Comparison of ENCODE assay signal across 11 cellular contexts in genomic region chr12:100234166-100234565, GRCh38. TPM values are rescaled to one million over a fixed set of nuclear protein-coding genes. Genes with fewer than 3 reads are reported as not detected.
DNase-seq lines count a peak whose midpoint lies in the region; ATAC-seq and TF ChIP-seq lines count a peak whose summit lies in the region.
"Had no signal": no experiment of that assay in that cellular context is flagged by ENCODE, and none has a peak within 500 bp of the region (broad histone marks: within the 10 kb centered on the region; RNA-seq: fewer than 3 reads in every experiment).

No MANE protein-coding gene starts in this region.

- no peaks in the 10 kb centered on the region for H3K79me2 ChIP-seq in GM23338 (replicated peaks; ENCODE audit: insufficient read depth)

- H3K9ac ChIP-seq in SK-N-MC (ENCODE audit: insufficient read length), result no peak overlapping the region

- H2AFZ ChIP-seq in GM23338, result no peak overlapping the region

- no peak for TF ChIP-seq CTCF in GM23338 (conservative IDR thresholded peaks at IDR 0.05; ENCODE audit: low read depth in 2 of 2)

- H3K4me3 ChIP-seq in GM23338 (no peak overlapping the region), SK-N-MC (peak overlapping the region; percentile 4; the same call in 1 of the 2 replicates)
- H3K4me3 ChIP-seq: coronary artery had no signal

- DNase-seq in GM23338 (ENCODE audit: low spot score), result peak; percentile 17
- DNase-seq in SK-N-MC (ENCODE audit: low read depth, low spot score), result no peak
- DNase-seq in fibroblast of the conjunctiva (ENCODE audit: low read depth), result peak; percentile 14
- peak; percentile 93 for DNase-seq in stromal cell of bone marrow (ENCODE audit: low read depth)
- no peak for DNase-seq in natural killer cell treated with Interleukin-12 subunit alpha and Interleukin-12 subunit beta and Interleukin-15 and Interleukin-18, amount 100 ng/mL, for 72 hours (ENCODE audit: low spot score)
- DNase-seq in cerebellar nuclear complex (lab: John Stamatoyannopoulos, UW), result no peak
- no peak for DNase-seq in inferior parietal cortex (ENCODE audit: extremely low spot score)
- DNase-seq: activated CD4-positive, alpha-beta memory T cell treated with anti-CD3 and anti-CD28 coated beads for 36 hours; activated naive CD4-positive, alpha-beta T cell treated with Interleukin-2 at 50 U/mL for 16 hours; NCI-H510A had no signal

- no peaks in the 10 kb centered on the region for H3K9me2 ChIP-seq in GM23338 (ENCODE audit: insufficient read depth)

- H3K36me3 Mint-ChIP-seq in GM23338 (ENCODE audit: low read depth), result peaks cover 6% of the 10 kb centered on the region; the same call in 2 of the 3 replicates
- H3K36me3 Mint-ChIP-seq in natural killer cell treated with Interleukin-12 subunit alpha and Interleukin-12 subunit beta and Interleukin-15 and Interleukin-18, amount 100 ng/mL, for 72 hours, result no peaks in the 10 kb centered on the region
- H3K36me3 Mint-ChIP-seq: activated CD4-positive, alpha-beta memory T cell treated with anti-CD3 and anti-CD28 coated beads for 36 hours had no signal

- no peaks in the 10 kb centered on the region for H3K36me3 ChIP-seq in GM23338 (ENCODE audit: insufficient read depth)
- no peaks in the 10 kb centered on the region for H3K36me3 ChIP-seq in SK-N-MC (ENCODE audit: insufficient read depth, low read length)

- no peak overlapping the region for H3K4me2 ChIP-seq in GM23338

- H3K27me3 ChIP-seq in GM23338 (ENCODE audit: insufficient read depth), result no peaks in the 10 kb centered on the region

- H3K27me3 Mint-ChIP-seq in GM23338 (ENCODE audit: insufficient read depth, low read depth, poor library complexity), result no peaks in the 10 kb centered on the region
- H3K27me3 Mint-ChIP-seq in natural killer cell treated with Interleukin-12 subunit alpha and Interleukin-12 subunit beta and Interleukin-15 and Interleukin-18, amount 100 ng/mL, for 72 hours, result no peaks in the 10 kb centered on the region
- H3K27me3 Mint-ChIP-seq: activated CD4-positive, alpha-beta memory T cell treated with anti-CD3 and anti-CD28 coated beads for 36 hours had no signal

- H3K27ac Mint-ChIP-seq in GM23338, result no peak overlapping the region
- no peak overlapping the region for H3K27ac Mint-ChIP-seq in natural killer cell treated with Interleukin-12 subunit alpha and Interleukin-12 subunit beta and Interleukin-15 and Interleukin-18, amount 100 ng/mL, for 72 hours
- H3K27ac Mint-ChIP-seq: activated CD4-positive, alpha-beta memory T cell treated with anti-CD3 and anti-CD28 coated beads for 36 hours had no signal

- H4K20me1 ChIP-seq in GM23338 (replicated peaks; ENCODE audit: insufficient read depth), result no peaks in the 10 kb centered on the region

- H3K9me3 ChIP-seq in SK-N-MC (ENCODE audit: low read depth, low read length), result no peaks in the 10 kb centered on the region

- no peak overlapping the region; the same call in 1 of the 2 replicates for H3K27ac ChIP-seq in GM23338 (ENCODE audit: low read depth)
- no peak overlapping the region for H3K27ac ChIP-seq in SK-N-MC

- H3K4me3 Mint-ChIP-seq in GM23338, result no peak overlapping the region
- H3K4me3 Mint-ChIP-seq in natural killer cell treated with Interleukin-12 subunit alpha and Interleukin-12 subunit beta and Interleukin-15 and Interleukin-18, amount 100 ng/mL, for 72 hours, result no peak overlapping the region
- H3K4me3 Mint-ChIP-seq: activated CD4-positive, alpha-beta memory T cell treated with anti-CD3 and anti-CD28 coated beads for 36 hours had no signal

- H3K9me3 Mint-ChIP-seq in GM23338, result no peaks in the 10 kb centered on the region
- no peaks in the 10 kb centered on the region for H3K9me3 Mint-ChIP-seq in natural killer cell treated with Interleukin-12 subunit alpha and Interleukin-12 subunit beta and Interleukin-15 and Interleukin-18, amount 100 ng/mL, for 72 hours
- H3K9me3 Mint-ChIP-seq: activated CD4-positive, alpha-beta memory T cell treated with anti-CD3 and anti-CD28 coated beads for 36 hours had no signal

- H3K4me1 Mint-ChIP-seq in GM23338, result peaks cover 3% of the 10 kb centered on the region; the same call in 1 of the 3 replicates
- H3K4me1 Mint-ChIP-seq in natural killer cell treated with Interleukin-12 subunit alpha and Interleukin-12 subunit beta and Interleukin-15 and Interleukin-18, amount 100 ng/mL, for 72 hours (ENCODE audit: low read depth in 2 of 2), result no peaks in the 10 kb centered on the region

- H3F3A ChIP-seq in GM23338 (replicated peaks; ENCODE audit: low read depth), result no peaks in the 10 kb centered on the region

- no peak for ATAC-seq in GM23338
- ATAC-seq in natural killer cell treated with Interleukin-12 subunit alpha and Interleukin-12 subunit beta and Interleukin-15 and Interleukin-18, amount 100 ng/mL, for 72 hours, result no peak

- no peaks in the 10 kb centered on the region for H3K4me1 ChIP-seq in GM23338 (ENCODE audit: insufficient read depth)

TF ChIP-seq in GM23338, 12 proteins besides CTCF, POLR2A, EP300 and RAD21 (continues in another document):
- no peak for TF ChIP-seq CREB1 (CRISPR knock-in tag; IDR thresholded peaks at IDR 0.05; ENCODE audit: low read depth)
- no peak for TF ChIP-seq JUNB (IDR thresholded peaks at IDR 0.05; ENCODE audit: unreplicated experiment)
- TF ChIP-seq EZH2phosphoT487 (IDR thresholded peaks at IDR 0.05; ENCODE audit: unreplicated experiment), result no peak
- TF ChIP-seq ZNF114 (CRISPR knock-in tag; IDR thresholded peaks at IDR 0.05), result no peak
- no peak for TF ChIP-seq POLR2AphosphoS5 (IDR thresholded peaks at IDR 0.05; ENCODE audit: low read depth)
- TF ChIP-seq ETS1 (IDR thresholded peaks at IDR 0.05), result no peak
- no peak for TF ChIP-seq ZNF331 (CRISPR knock-in tag; IDR thresholded peaks at IDR 0.05; ENCODE audit: low read depth)

RNA-seq across cellular contexts. Expression of gene DEPDC4, which starts 32.7 kb away (rescaled TPM):
- 2.2 and 2.5 TPM in 2 replicates for total RNA-seq in GM23338 (2014; rRNA removed; shearing (Covaris generic))
- polyA plus RNA-seq in GM23338 (2016; fragmentation: Nextera tagmentation; extraction: Ambion mirVana), result 9.4 and 10.2 TPM in 2 replicates
- 1 to 10 TPM in 1 of 2 donors, under 1 TPM in 1; 0.88 to 1.2 TPM for total RNA-seq in natural killer cell treated with Interleukin-12 subunit alpha and Interleukin-12 subunit beta and Interleukin-15 and Interleukin-18, amount 100 ng/mL, for 72 hours

RNA-seq across cellular contexts. Expression of gene SCYL2, which starts 32.8 kb away (rescaled TPM):
- 57.5 and 61.2 TPM in 2 replicates for total RNA-seq in GM23338 (2014; rRNA removed; shearing (Covaris generic))
- 15.0 and 15.2 TPM in 2 replicates for polyA plus RNA-seq in GM23338 (2016; fragmentation: Nextera tagmentation; extraction: Ambion mirVana)
- 10 to 100 TPM; 33.3 to 43.5 TPM for total RNA-seq in natural killer cell treated with Interleukin-12 subunit alpha and Interleukin-12 subunit beta and Interleukin-15 and Interleukin-18, amount 100 ng/mL, for 72 hours

RNA-seq across cellular contexts. Expression of gene ACTR6, which starts 33.6 kb away (rescaled TPM):
- 30.1 and 44.7 TPM in 2 replicates for total RNA-seq in GM23338 (2014; rRNA removed; shearing (Covaris generic))
- polyA plus RNA-seq in GM23338 (2016; fragmentation: Nextera tagmentation; extraction: Ambion mirVana), result 42.5 and 44.2 TPM in 2 replicates
- 10 to 100 TPM; 24.0 to 47.6 TPM for total RNA-seq in natural killer cell treated with Interleukin-12 subunit alpha and Interleukin-12 subunit beta and Interleukin-15 and Interleukin-18, amount 100 ng/mL, for 72 hours

Comparison
In these comparisons a context has a peak if more than half of its experiments do, and no peak if none do; other contexts are left out.
1. DNase-seq: peak in GM23338 (single experiment), fibroblast of the conjunctiva (single experiment) and stromal cell of bone marrow (single experiment); none in SK-N-MC (single experiment), natural killer cell treated with Interleukin-12 subunit alpha and Interleukin-12 subunit beta and Interleukin-15 and Interleukin-18, amount 100 ng/mL, for 72 hours (single experiment), cerebellar nuclear complex (0 of 2) and inferior parietal cortex (single experiment).